Comparison of ENCODE assay signal across 8 cellular contexts in genomic region chr17:39927101-39927927, GRCh38. TPM values are rescaled to one million over a fixed set of nuclear protein-coding genes. Genes with fewer than 3 reads are reported as not detected.
DNase-seq lines count a peak whose midpoint lies in the region; ATAC-seq lines count a peak whose summit lies in the region.

Gene LRRC3C, plus strand, starts transcription at chr17:39927732. Its CDS starts 13,792 bp downstream, at chr17:39941524.
Gene ORMDL3, minus strand, starts transcription at chr17:39927601. Its CDS starts 3,398 bp downstream, at chr17:39924203.

- ATAC-seq in GM21360 (IDR thresholded peaks at IDR 0.05; ENCODE audit: unreplicated experiment), result peak; percentile 63

- no CpG with 5 or more reads among the region's 72 CpGs for WGBS in mesendoderm (ENCODE audit: extremely low coverage, insufficient coverage, low lambda C conversion rate)

- no peak within 1 kb of the TSS for H2AK5ac ChIP-seq in mesendoderm (ENCODE audit: low read length)

- peak within 1 kb of the TSS; percentile 58 for H3K4me2 ChIP-seq in mesendoderm (ENCODE audit: low read length)

- DNase-seq in CMK (ENCODE audit: low read depth), result peak; percentile 74
- DNase-seq in HUDEP-2 (lab: John Stamatoyannopoulos, UW; ENCODE audit: unreplicated experiment in 76 of 76), result peak in 73 of 76 experiments; percentile 36 to 94 (median 85)
- DNase-seq in NOMO-1 treated with dmso at 0.1 percent for 144 hours (lab: John Stamatoyannopoulos, UW; ENCODE audit: unreplicated experiment), result peak; percentile 82
- DNase-seq in activated CD8-positive, alpha-beta memory T cell treated with anti-CD3 and anti-CD28 coated beads, Interleukin-2, amount 50 U/mL, for 1 hour (ENCODE audit: extremely low read depth), result peak; percentile 72
- peak; percentile 96 for DNase-seq in mesendoderm
- DNase-seq in stimulated activated CD8-positive, alpha-beta memory T cell treated with anti-CD3 and anti-CD28 coated beads, Interleukin-12 subunit alpha, Interleukin-12 subunit beta, amount 100 ng/mL, for 4 hours (ENCODE audit: low read depth), result peak; percentile 85

- no peak within 1 kb of the TSS for H2BK5ac ChIP-seq in mesendoderm (ENCODE audit: low read length)

- H4K8ac ChIP-seq in mesendoderm (ENCODE audit: low read depth, low read length), result no peak within 1 kb of the TSS

- H3K4me1 ChIP-seq in endocrine pancreas (ENCODE audit: control insufficient read depth, insufficient read depth, low read length) (peaks cover 5% of the 10 kb centered on the region), mesendoderm (ENCODE audit: control insufficient read depth, low read depth, low read length) (peaks cover 9% of the 10 kb centered on the region)

- H3K27me3 ChIP-seq in endocrine pancreas (ENCODE audit: control insufficient read depth, insufficient read depth, low read length) (no peaks in the 10 kb centered on the region), mesendoderm (ENCODE audit: insufficient read depth, low read length, poor library complexity) (no peaks in the 10 kb centered on the region)

- H3K4me3 ChIP-seq in endocrine pancreas (ENCODE audit: control insufficient read depth, insufficient read depth, low read length), result peak within 1 kb of the TSS; percentile 73
- peak within 1 kb of the TSS; percentile 64 for H3K4me3 ChIP-seq in mesendoderm (ENCODE audit: low read length)

- peaks cover 9% of the 10 kb centered on the region for H3K79me2 ChIP-seq in mesendoderm (ENCODE audit: control insufficient read depth, insufficient read depth, low read length)

- H3K9me3 ChIP-seq in endocrine pancreas (ENCODE audit: control insufficient read depth, low read length), result no peaks in the 10 kb centered on the region

- H3K56ac ChIP-seq in mesendoderm (ENCODE audit: low read length), result peak within 1 kb of the TSS; percentile 86

- H4K5ac ChIP-seq in mesendoderm (ENCODE audit: low read length), result no peak within 1 kb of the TSS

- H3K18ac ChIP-seq in mesendoderm (ENCODE audit: low read length), result peak within 1 kb of the TSS; percentile 54

- H3K27ac ChIP-seq in mesendoderm (ENCODE audit: low read depth, low read length), result peak within 1 kb of the TSS; percentile 28

- no peak within 1 kb of the TSS for H2BK15ac ChIP-seq in mesendoderm (replicated peaks; ENCODE audit: low read depth)

- no peak within 1 kb of the TSS for H2BK120ac ChIP-seq in mesendoderm (ENCODE audit: low read depth, low read length)

- peaks cover 11% of the 10 kb centered on the region for H3K79me1 ChIP-seq in mesendoderm (ENCODE audit: low read length)

- H3K4ac ChIP-seq in mesendoderm (ENCODE audit: low read depth, low read length), result peak within 1 kb of the TSS; percentile 97

- H3K9ac ChIP-seq in endocrine pancreas (ENCODE audit: control insufficient read depth, insufficient read depth, low read length) (peak within 1 kb of the TSS; percentile 81), mesendoderm (ENCODE audit: low read length) (peak within 1 kb of the TSS; percentile 81)

- no peak within 1 kb of the TSS for H3K23ac ChIP-seq in mesendoderm (ENCODE audit: low read length)

- H3K36me3 ChIP-seq in endocrine pancreas (ENCODE audit: control insufficient read depth, insufficient read depth, low read length) (no peaks in the 10 kb centered on the region), mesendoderm (ENCODE audit: control insufficient read depth, insufficient read depth, low read length) (no peaks in the 10 kb centered on the region)

RNA-seq across cellular contexts. Expression of gene LRRC3C, which starts in this region (rescaled TPM):
- polyA plus RNA-seq in mesendoderm (2013, experiment 1 of 2), result not detected
- polyA plus RNA-seq in mesendoderm (2013, experiment 2 of 2), result not detected

RNA-seq across cellular contexts. Expression of gene ORMDL3, which starts in this region (rescaled TPM):
- polyA plus RNA-seq in mesendoderm (2013, experiment 1 of 2), result 111 TPM
- 101 TPM for polyA plus RNA-seq in mesendoderm (2013, experiment 2 of 2)

Comparison
In these comparisons a context has a peak if more than half of its experiments do, and no peak if none do; other contexts are left out.
1. Peak in every context shown above with its lines: DNase-seq, ATAC-seq, H3K4me3 ChIP-seq and H3K27ac ChIP-seq.